In the genomic region with DNA sequence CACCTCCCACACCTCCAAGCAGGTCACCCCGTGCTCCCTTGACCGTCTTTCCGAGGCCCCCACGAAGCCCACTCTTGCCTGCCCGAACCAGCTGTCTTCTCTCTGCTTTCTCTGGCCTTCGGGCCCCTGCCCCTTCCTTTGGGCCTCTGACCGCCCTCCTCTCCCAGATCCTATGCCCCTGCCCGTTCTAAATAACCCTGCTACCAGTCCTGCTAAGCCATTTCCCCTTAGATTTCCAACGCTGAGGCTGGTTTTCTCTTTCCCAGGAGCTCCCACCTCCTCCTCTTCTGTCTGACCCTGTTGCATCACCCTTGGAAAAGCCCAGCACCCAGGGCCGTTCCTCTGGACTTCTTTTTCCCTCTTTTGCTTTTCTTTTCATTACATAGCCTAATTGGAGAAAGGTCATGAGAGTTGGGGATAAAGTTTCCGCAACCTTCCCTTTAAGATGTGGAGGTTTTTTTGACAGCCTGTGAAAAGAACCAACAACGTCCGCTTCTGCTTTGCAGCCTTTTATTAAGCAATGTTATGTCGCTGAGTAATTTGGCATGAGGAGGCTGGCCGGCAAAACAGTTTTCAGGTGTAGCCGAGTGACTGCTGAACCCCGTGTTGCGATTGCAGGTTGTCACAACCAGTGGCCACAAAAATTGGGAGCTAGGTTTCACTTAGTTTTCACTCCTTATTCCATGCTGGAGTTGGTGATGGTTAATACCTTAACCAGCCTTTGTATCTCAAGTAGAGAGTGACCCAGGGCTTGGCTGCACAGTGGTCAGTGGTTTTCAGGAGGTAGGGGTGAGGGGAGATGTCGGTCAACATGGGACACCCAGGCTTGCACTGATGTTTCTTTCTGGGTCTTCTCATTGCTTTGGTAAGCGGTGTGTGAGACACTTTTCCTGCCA, we compare ENCODE assay signal across 8 cellular contexts. TPM values are rescaled to one million over a fixed set of nuclear protein-coding genes. Genes with fewer than 3 reads are reported as not detected.
A peak's percentile ranks its signal among the peaks of the same experiment; 100 is the strongest.
DNase-seq lines count a peak whose midpoint lies in the region; ATAC-seq and TF ChIP-seq lines count a peak whose summit lies in the region.

No MANE protein-coding gene starts in this region.

- TF ChIP-seq CTCF in osteocyte (IDR thresholded peaks at IDR 0.05) = no peak

- no peaks in the 10 kb centered on the region for H3K36me3 ChIP-seq in H7 (replicated peaks; ENCODE audit: control insufficient read depth, insufficient read depth, low read length)

- ATAC-seq in activated naive CD8-positive, alpha-beta T cell treated with anti-CD3 and anti-CD28 coated beads, Interleukin-2, amount 50 U/mL, for 24 hours = peak; percentile 2
- peak; percentile 30 for ATAC-seq in Right ventricle myocardium superior (ENCODE audit: poor library complexity)

- no peaks in the 10 kb centered on the region for H3K27me3 ChIP-seq in H7 (ENCODE audit: control insufficient read depth, insufficient read depth, low read length)

- no peaks in the 10 kb centered on the region for H3K9me3 Mint-ChIP-seq in activated naive CD8-positive, alpha-beta T cell treated with anti-CD3 and anti-CD28 coated beads, Interleukin-2, amount 50 U/mL, for 24 hours
- H3K9me3 Mint-ChIP-seq in osteocyte (ENCODE audit: unreplicated experiment) = no peaks in the 10 kb centered on the region

- DNase-seq in EH (ENCODE audit: low read depth) (peak; percentile 65), H7 (peak; percentile 65), NCI-H526 (lab: John Stamatoyannopoulos, UW) (peak; percentile 36 to 55), Right ventricle myocardium superior (no peak), osteocyte (ENCODE audit: extremely low spot score, unreplicated experiment) (no peak), NCI-H2081 (lab: John Stamatoyannopoulos, UW) (no peak)
- peak; percentile 11 for DNase-seq in activated naive CD8-positive, alpha-beta T cell treated with anti-CD3 and anti-CD28 coated beads, Interleukin-2, amount 50 U/mL, for 24 hours
- DNase-seq in activated CD4-positive, CD25-positive, alpha-beta regulatory T cell treated with anti-CD3 and anti-CD28 coated beads, Interleukin-2, amount 50 U/mL, for 72 hours = no peak

- no peaks in the 10 kb centered on the region for H3K27me3 Mint-ChIP-seq in activated naive CD8-positive, alpha-beta T cell treated with anti-CD3 and anti-CD28 coated beads, Interleukin-2, amount 50 U/mL, for 24 hours
- H3K27me3 Mint-ChIP-seq in osteocyte (ENCODE audit: unreplicated experiment) = no peaks in the 10 kb centered on the region

- H3K4me3 Mint-ChIP-seq in activated naive CD8-positive, alpha-beta T cell treated with anti-CD3 and anti-CD28 coated beads, Interleukin-2, amount 50 U/mL, for 24 hours = peak overlapping the region; percentile 97
- H3K4me3 Mint-ChIP-seq in osteocyte (ENCODE audit: unreplicated experiment) = peak overlapping the region; percentile 89

- peak overlapping the region; percentile 97 for H3K27ac Mint-ChIP-seq in activated naive CD8-positive, alpha-beta T cell treated with anti-CD3 and anti-CD28 coated beads, Interleukin-2, amount 50 U/mL, for 24 hours
- peak overlapping the region; percentile 93 for H3K27ac Mint-ChIP-seq in osteocyte (ENCODE audit: unreplicated experiment)

- intact Hi-C loops in Right ventricle myocardium superior (cut with DNase I) = no loop called here

- H3K4me1 Mint-ChIP-seq in activated naive CD8-positive, alpha-beta T cell treated with anti-CD3 and anti-CD28 coated beads, Interleukin-2, amount 50 U/mL, for 24 hours = peaks cover 22% of the 10 kb centered on the region
- H3K4me1 Mint-ChIP-seq in osteocyte (ENCODE audit: unreplicated experiment) = peaks cover 31% of the 10 kb centered on the region

- H3K4me3 ChIP-seq in H7 (ENCODE audit: insufficient read depth, low read depth, low read length) = peak overlapping the region; percentile 94

- H3K36me3 Mint-ChIP-seq in activated naive CD8-positive, alpha-beta T cell treated with anti-CD3 and anti-CD28 coated beads, Interleukin-2, amount 50 U/mL, for 24 hours (ENCODE audit: low read depth) = no peaks in the 10 kb centered on the region
- H3K36me3 Mint-ChIP-seq in osteocyte (ENCODE audit: unreplicated experiment) = no peaks in the 10 kb centered on the region

RNA-seq across cellular contexts. Expression of a gene that starts 1.0 kb away (rescaled TPM):
- total RNA-seq in H7 (2014; rRNA removed; shearing (Covaris generic)) = 11.3 and 12.9 TPM in 2 replicates
- total RNA-seq in Right ventricle myocardium superior = 17.2 TPM
- 18.4 and 20.0 TPM in 2 replicates for total RNA-seq in osteocyte

RNA-seq across cellular contexts. Expression of a gene that starts 35.5 kb away (rescaled TPM):
- 191 and 232 TPM in 2 replicates for total RNA-seq in H7 (2014; rRNA removed; shearing (Covaris generic))
- total RNA-seq in Right ventricle myocardium superior = 164 TPM
- total RNA-seq in osteocyte = 85.2 and 88.6 TPM in 2 replicates

Comparison
In these comparisons a context has a peak if more than half of its experiments do, and no peak if none do; other contexts are left out.
1. DNase-seq: peak in EH (single experiment), H7 (single experiment), NCI-H526 (2 of 2) and activated naive CD8-positive, alpha-beta T cell treated with anti-CD3 and anti-CD28 coated beads, Interleukin-2, amount 50 U/mL, for 24 hours (single experiment); none in Right ventricle myocardium superior (single experiment), osteocyte (single experiment), activated CD4-positive, CD25-positive, alpha-beta regulatory T cell treated with anti-CD3 and anti-CD28 coated beads, Interleukin-2, amount 50 U/mL, for 72 hours (single experiment) and NCI-H2081 (0 of 2).